8 cellular contexts compared by ENCODE assay signal in the genomic region with DNA sequence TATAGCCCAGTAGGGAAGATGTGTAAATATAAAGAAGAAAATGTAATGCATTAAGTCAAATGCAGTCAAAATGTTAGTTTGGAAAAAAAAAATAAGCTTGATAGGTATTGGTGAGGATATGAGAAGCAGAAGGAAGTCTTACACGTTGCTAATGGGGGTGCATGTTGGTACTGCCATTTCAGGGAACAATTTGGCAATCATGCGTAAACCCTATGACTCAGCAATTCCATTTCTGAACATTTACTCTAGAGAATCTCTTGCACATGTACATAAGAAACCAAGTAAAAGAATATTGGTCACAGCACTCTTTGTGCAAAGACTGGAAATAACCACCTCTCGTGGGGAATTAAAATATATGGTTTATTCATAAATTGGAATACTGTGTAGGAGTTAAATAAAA. TPM values are rescaled to one million over a fixed set of nuclear protein-coding genes. Genes with fewer than 3 reads are reported as not detected.
DNase-seq lines count a peak whose midpoint lies in the region; ATAC-seq and TF ChIP-seq lines count a peak whose summit lies in the region.

No MANE protein-coding gene starts in this region.

- no peaks in the 10 kb centered on the region for H3K36me3 ChIP-seq in kidney epithelial cell (ENCODE audit: control insufficient read depth, insufficient read depth, low read length)

- no peaks in the 10 kb centered on the region for H3K27me3 ChIP-seq in kidney epithelial cell (ENCODE audit: control insufficient read depth, insufficient read depth, low read length)

- POLR2A ChIA-PET in activated CD4-positive, alpha-beta memory T cell treated with anti-CD3 and anti-CD28 coated beads, Interleukin-2, amount 10 ng/mL, durations not matched to agents 7 days and 5 days (lab: Charles Lee): interaction anchor here (1.3 to 1.9 kb wide), 2 partner anchors 59 to 279 kb away, joined by 4 to 7 read pairs; no protein-coding TSS in a partner anchor

- no peak overlapping the region for H3K4me3 ChIP-seq in kidney epithelial cell (ENCODE audit: low read depth, low read length)

- peaks cover 7% of the 10 kb centered on the region for H3K27me3 Mint-ChIP-seq in activated naive CD4-positive, alpha-beta T cell treated with anti-CD3 and anti-CD28 coated beads for 36 hours (ENCODE audit: low read depth)
- H3K27me3 Mint-ChIP-seq in activated CD4-positive, alpha-beta memory T cell treated with anti-CD3 and anti-CD28 coated beads, Interleukin-2, amount 10 ng/mL, durations not matched to agents 7 days and 5 days: no peaks in the 10 kb centered on the region

- intact Hi-C loops in activated naive CD4-positive, alpha-beta T cell treated with anti-CD3 and anti-CD28 coated beads for 36 hours (cut with micrococcal nuclease): loop anchor here (1.0 to 5.0 kb wide), 8 partner anchors 15 to 567 kb away; a partner anchor contains a TSS

- ATAC-seq in HG03442 (IDR thresholded peaks at IDR 0.05; ENCODE audit: unreplicated experiment) (peak; percentile 29), HG02678 (IDR thresholded peaks at IDR 0.05; ENCODE audit: unreplicated experiment) (no peak)

- H3K9me3 Mint-ChIP-seq in activated naive CD4-positive, alpha-beta T cell treated with anti-CD3 and anti-CD28 coated beads for 36 hours: no peaks in the 10 kb centered on the region
- no peaks in the 10 kb centered on the region for H3K9me3 Mint-ChIP-seq in activated CD4-positive, alpha-beta memory T cell treated with anti-CD3 and anti-CD28 coated beads, Interleukin-2, amount 10 ng/mL, durations not matched to agents 7 days and 5 days

- peak; percentile 54 for DNase-seq in activated naive CD4-positive, alpha-beta T cell treated with anti-CD3 and anti-CD28 coated beads for 36 hours
- DNase-seq in activated naive CD4-positive, alpha-beta T cell (lab: John Stamatoyannopoulos, UW): no peak
- no peak for DNase-seq in activated CD4-positive, alpha-beta memory T cell treated with anti-CD3 and anti-CD28 coated beads, Interleukin-2, amount 10 ng/mL, durations not matched to agents 7 days and 5 days
- peak; percentile 68 for DNase-seq in kidney epithelial cell (ENCODE audit: low read depth)
- DNase-seq in NCI-H446 treated with DMSO at 0.1 percent for 48 hours (lab: John Stamatoyannopoulos, UW): no peak
- DNase-seq in NCI-H748 treated with DMSO at 0.1 percent for 48 hours (lab: John Stamatoyannopoulos, UW): no peak

- H3K27ac Mint-ChIP-seq in activated naive CD4-positive, alpha-beta T cell treated with anti-CD3 and anti-CD28 coated beads for 36 hours: peak overlapping the region; percentile 84
- peak overlapping the region; percentile 78 for H3K27ac Mint-ChIP-seq in activated CD4-positive, alpha-beta memory T cell treated with anti-CD3 and anti-CD28 coated beads, Interleukin-2, amount 10 ng/mL, durations not matched to agents 7 days and 5 days

- CTCF ChIA-PET in activated naive CD4-positive, alpha-beta T cell treated with anti-CD3 and anti-CD28 coated beads for 36 hours (lab: Charles Lee): interaction anchor here (1.0 to 1.4 kb wide), 2 partner anchors 46 to 58 kb away, joined by 4 read pairs; no protein-coding TSS in a partner anchor
- CTCF ChIA-PET in activated CD4-positive, alpha-beta memory T cell treated with anti-CD3 and anti-CD28 coated beads, Interleukin-2, amount 10 ng/mL, durations not matched to agents 7 days and 5 days (lab: Charles Lee): interaction anchor here (0.6 to 3.3 kb wide), 19 partner anchors 9 to 456 kb away, joined by 3 to 36 read pairs (median 4); a partner anchor contains a TSS

- TF ChIP-seq CTCF in kidney epithelial cell (IDR thresholded peaks at IDR 0.05; ENCODE audit: insufficient read depth, low read length, poor library complexity, severe bottlenecking): no peak

- H3K4me3 Mint-ChIP-seq in activated naive CD4-positive, alpha-beta T cell treated with anti-CD3 and anti-CD28 coated beads for 36 hours: no peak overlapping the region
- no peak overlapping the region for H3K4me3 Mint-ChIP-seq in activated CD4-positive, alpha-beta memory T cell treated with anti-CD3 and anti-CD28 coated beads, Interleukin-2, amount 10 ng/mL, durations not matched to agents 7 days and 5 days

- H3K4me1 Mint-ChIP-seq in activated naive CD4-positive, alpha-beta T cell treated with anti-CD3 and anti-CD28 coated beads for 36 hours (ENCODE audit: low read depth): peaks cover 39% of the 10 kb centered on the region
- H3K4me1 Mint-ChIP-seq in activated CD4-positive, alpha-beta memory T cell treated with anti-CD3 and anti-CD28 coated beads, Interleukin-2, amount 10 ng/mL, durations not matched to agents 7 days and 5 days: peaks cover 49% of the 10 kb centered on the region

- no peaks in the 10 kb centered on the region for H3K36me3 Mint-ChIP-seq in activated naive CD4-positive, alpha-beta T cell treated with anti-CD3 and anti-CD28 coated beads for 36 hours (ENCODE audit: low read depth)
- no peaks in the 10 kb centered on the region for H3K36me3 Mint-ChIP-seq in activated CD4-positive, alpha-beta memory T cell treated with anti-CD3 and anti-CD28 coated beads, Interleukin-2, amount 10 ng/mL, durations not matched to agents 7 days and 5 days (ENCODE audit: low read depth)

RNA-seq across cellular contexts. Expression of a gene that starts 35.5 kb away (rescaled TPM):
- total RNA-seq in activated naive CD4-positive, alpha-beta T cell treated with anti-CD3 and anti-CD28 coated beads for 36 hours: under 1 TPM in 1 of 2 experiments, not detected in 1; 0.12 TPM
- total RNA-seq in activated CD4-positive, alpha-beta memory T cell treated with anti-CD3 and anti-CD28 coated beads, Interleukin-2, amount 10 ng/mL, durations not matched to agents 7 days and 5 days: not detected
- 1.1 and 2.8 TPM in 2 replicates for total RNA-seq in kidney epithelial cell

Comparison
In these comparisons a context has a peak if more than half of its experiments do, and no peak if none do; other contexts are left out.
1. DNase-seq: peak in activated naive CD4-positive, alpha-beta T cell treated with anti-CD3 and anti-CD28 coated beads for 36 hours (single experiment) and kidney epithelial cell (single experiment); none in activated naive CD4-positive, alpha-beta T cell (0 of 4), activated CD4-positive, alpha-beta memory T cell treated with anti-CD3 and anti-CD28 coated beads, Interleukin-2, amount 10 ng/mL, durations not matched to agents 7 days and 5 days (single experiment), NCI-H446 treated with DMSO at 0.1 percent for 48 hours (single experiment) and NCI-H748 treated with DMSO at 0.1 percent for 48 hours (single experiment).